ENCODE assay signal across 7 cellular contexts in the genomic region with DNA sequence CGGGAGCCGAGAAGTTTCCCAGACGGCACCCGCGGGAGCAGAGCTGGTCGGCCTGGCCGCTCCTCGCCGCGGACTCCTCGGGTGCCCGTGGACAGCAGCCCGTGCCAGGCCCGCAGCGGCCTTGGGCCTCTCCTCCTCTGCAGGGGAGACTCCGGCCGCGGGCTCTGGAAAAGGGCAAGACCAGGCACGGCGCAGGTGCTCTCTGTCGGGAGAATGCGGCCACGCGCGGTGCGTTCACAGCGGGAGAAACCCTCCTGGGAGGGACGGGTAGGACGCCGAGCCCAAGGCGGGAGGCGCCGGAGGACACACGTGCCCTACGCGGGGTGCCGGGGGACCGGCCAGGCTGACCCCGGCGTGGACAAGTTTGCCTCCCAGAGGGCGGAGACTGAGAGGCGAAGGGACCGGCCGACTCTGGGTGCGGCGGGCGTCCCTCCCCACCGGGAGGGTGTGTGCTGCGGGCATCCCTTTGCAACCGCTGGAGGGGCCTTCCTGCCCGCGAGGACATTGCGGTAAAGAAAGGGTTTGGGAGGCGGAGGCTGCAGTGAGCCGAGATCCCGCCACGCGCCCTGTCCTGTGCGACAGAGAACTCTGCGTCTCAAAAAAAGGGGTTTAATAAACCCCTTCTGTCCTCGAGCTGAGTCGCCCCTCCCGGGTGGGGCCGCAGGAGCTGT. TPM values are rescaled to one million over a fixed set of nuclear protein-coding genes. Genes with fewer than 3 reads are reported as not detected.
DNase-seq lines count a peak whose midpoint lies in the region; ATAC-seq and TF ChIP-seq lines count a peak whose summit lies in the region.
"Had no signal": no experiment of that assay in that cellular context is flagged by ENCODE, and none has a peak within 500 bp of the region (broad histone marks: within the 10 kb centered on the region; RNA-seq: fewer than 3 reads in every experiment).

No MANE protein-coding gene starts in this region.

- H3K79me2 ChIP-seq in Karpas-422 (ENCODE audit: low read length), result peaks cover 9% of the 10 kb centered on the region

- no peaks in the 10 kb centered on the region for H4K20me1 ChIP-seq in Karpas-422 (ENCODE audit: insufficient read depth, low read depth, low read length)

- TF ChIP-seq CTCF in left ventricle myocardium inferior (IDR thresholded peaks at IDR 0.05; ENCODE audit: borderline replicate concordance) (no peak), stomach (IDR thresholded peaks at IDR 0.05) (no peak)

- peak; percentile 34 to 43 for DNase-seq in activated CD4-positive, alpha-beta T cell treated with anti-CD3 and anti-CD28 coated beads, Interleukin-2, amount 50 U/mL, for 48 hours
- peak; percentile 44 for DNase-seq in left ventricle myocardium inferior
- no peak for DNase-seq in stomach
- DNase-seq in Karpas-422, result no peak

- no peak for TF ChIP-seq POLR2A in stomach (IDR thresholded peaks at IDR 0.05)

- H3K9me3 ChIP-seq in left ventricle myocardium inferior (replicated peaks) (no peaks in the 10 kb centered on the region), stomach (no peaks in the 10 kb centered on the region), Karpas-422 (ENCODE audit: low read length) (no peaks in the 10 kb centered on the region)

- H3K4me3 ChIP-seq in left ventricle myocardium inferior (peak overlapping the region; percentile 74), stomach (peak overlapping the region; percentile 43 to 67 (median 48)), Karpas-422 (ENCODE audit: low read length) (no peak overlapping the region)

- H3K9ac ChIP-seq in Karpas-422 (ENCODE audit: low read length), result no peak overlapping the region

- H2AFZ ChIP-seq in Karpas-422 (ENCODE audit: low read length), result no peak overlapping the region

- peaks cover 59% of the 10 kb centered on the region for H3K27me3 ChIP-seq in left ventricle myocardium inferior (ENCODE audit: low read depth)
- H3K27me3 ChIP-seq in stomach, result peaks cover 0 to 25% (median 15%) of the 10 kb centered on the region in 3 donors
- H3K27me3 ChIP-seq in Karpas-422 (ENCODE audit: low read length), result no peaks in the 10 kb centered on the region

- H3K36me3 ChIP-seq in left ventricle myocardium inferior (no peaks in the 10 kb centered on the region), stomach (no peaks in the 10 kb centered on the region), Karpas-422 (ENCODE audit: insufficient read depth, low read length) (no peaks in the 10 kb centered on the region)

- H3K27ac ChIP-seq in left ventricle myocardium inferior (replicated peaks) (peak overlapping the region; percentile 94), stomach (peak overlapping the region; percentile 6 to 95 (median 86)), Karpas-422 (ENCODE audit: low read length) (no peak overlapping the region)

- intact Hi-C loops in left ventricle myocardium inferior (cut with micrococcal nuclease), result no loop called here
- intact Hi-C loops in stomach (cut with DNase I; ENCODE audit: low total_unique reads), result no loop called here

- WGBS in stomach, 5 donors, result 9 to 43% (median 14%) methylated on average over 20 to 64 of the region's 64 CpGs

- H3K4me2 ChIP-seq in Karpas-422 (ENCODE audit: low read depth, low read length, poor library complexity, severe bottlenecking), result no peak overlapping the region

- H3K9me2 ChIP-seq in Karpas-422 (replicated peaks; ENCODE audit: insufficient read depth, low read length), result no peaks in the 10 kb centered on the region

- H3K4me1 ChIP-seq in left ventricle myocardium inferior (peaks cover 57% of the 10 kb centered on the region), stomach (peaks cover 14 to 59% (median 38%) of the 10 kb centered on the region in 4 donors), Karpas-422 (ENCODE audit: low read length) (peaks cover 27% of the 10 kb centered on the region)

- no peak for TF ChIP-seq EP300 in stomach (IDR thresholded peaks at IDR 0.05)

- no peak for ATAC-seq in HG02852 (IDR thresholded peaks at IDR 0.05; ENCODE audit: unreplicated experiment)

RNA-seq across cellular contexts. Expression of gene IFITM1, which starts 2.3 kb away (rescaled TPM):
- total RNA-seq in left ventricle myocardium inferior (83.5 TPM), stomach (10 to 100 TPM in 4 of 5 donors, 1 to 10 TPM in 1; 7.0 to 59.8 (median 17.3) TPM)
- 100 to 1,000 TPM in 2 of 3 donors, 10 to 100 TPM in 1; 79.9 to 224 (median 119) TPM for polyA plus RNA-seq in stomach
- 125 and 216 TPM in 2 replicates for total RNA-seq in Karpas-422 (2014; rRNA removed; shearing (Covaris generic); ENCODE audit: low replicate concordance)

RNA-seq across cellular contexts. Expression of gene IFITM3, which starts 4.5 kb away (rescaled TPM):
- total RNA-seq in left ventricle myocardium inferior (259 TPM), stomach (100 to 1,000 TPM in 3 of 5 donors, 10 to 100 TPM in 2; 11.9 to 271 (median 127) TPM)
- polyA plus RNA-seq in stomach, result 1,000 to 10,000 TPM in 1 of 3 donors, 100 to 1,000 TPM in 2; 538 to 1,128 (median 677) TPM
- total RNA-seq in Karpas-422 (2014; rRNA removed; shearing (Covaris generic); ENCODE audit: low replicate concordance), result 1.7 TPM in 1 of 2 replicates, not detected in the other

RNA-seq across cellular contexts. Expression of gene IFITM2, which starts 8.6 kb away (rescaled TPM):
- total RNA-seq in left ventricle myocardium inferior (160 TPM), stomach (10 to 100 TPM in 4 of 5 donors, 1 to 10 TPM in 1; 8.8 to 61.7 (median 12.9) TPM)
- polyA plus RNA-seq in stomach, result 100 to 1,000 TPM; 276 to 394 (median 344) TPM
- 18.5 and 19.4 TPM in 2 replicates for total RNA-seq in Karpas-422 (2014; rRNA removed; shearing (Covaris generic); ENCODE audit: low replicate concordance)

RNA-seq across cellular contexts. Expression of gene IFITM5, which starts 16.8 kb away (rescaled TPM):
- total RNA-seq in left ventricle myocardium inferior (not detected), stomach (under 1 TPM in 1 of 5 donors, not detected in 4; 0.73 TPM)
- not detected for polyA plus RNA-seq in stomach
- total RNA-seq in Karpas-422 (2014; rRNA removed; shearing (Covaris generic); ENCODE audit: low replicate concordance), result not detected in 2 replicates
- total RNA-seq: HT1080, subcutaneous adipose tissue had no signal

RNA-seq across cellular contexts. Expression of gene PGGHG, which starts 27.2 kb away (rescaled TPM):
- 7.2 TPM for total RNA-seq in left ventricle myocardium inferior
- total RNA-seq in stomach, result 10 to 100 TPM in 4 of 5 donors, 1 to 10 TPM in 1; 3.5 to 34.8 (median 11.9) TPM
- polyA plus RNA-seq in stomach, result 10 to 100 TPM; 14.4 to 44.0 (median 20.7) TPM
- 17.0 and 24.2 TPM in 2 replicates for total RNA-seq in Karpas-422 (2014; rRNA removed; shearing (Covaris generic); ENCODE audit: low replicate concordance)

Comparison
In these comparisons a context has a peak if more than half of its experiments do, and no peak if none do; other contexts are left out.
1. DNase-seq: peak in activated CD4-positive, alpha-beta T cell treated with anti-CD3 and anti-CD28 coated beads, Interleukin-2, amount 50 U/mL, for 48 hours (2 of 2) and left ventricle myocardium inferior (single experiment); none in stomach (single experiment) and Karpas-422 (single experiment).